In the genomic region with DNA sequence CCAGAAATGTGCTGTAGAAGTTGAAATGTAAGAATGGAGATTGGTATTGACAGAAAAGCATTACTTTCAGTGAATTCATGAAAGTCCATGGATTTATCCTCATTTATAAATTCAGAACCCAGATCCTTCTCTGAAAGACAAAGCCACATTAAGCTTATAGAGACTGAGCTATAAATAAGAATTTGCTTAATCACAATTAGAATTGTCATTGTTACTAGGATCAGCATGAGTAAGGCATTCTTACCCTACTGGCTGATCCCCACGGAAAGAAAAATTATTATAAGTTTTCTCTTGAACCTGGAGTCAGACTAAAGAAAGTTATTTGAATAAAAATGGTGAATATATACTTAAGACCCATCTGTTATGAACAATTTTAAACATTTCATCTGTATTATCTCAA, we compare ENCODE assay signal across 1 cellular context.
A peak's percentile ranks its signal among the peaks of the same experiment; 100 is the strongest.
TF ChIP-seq lines count a peak whose summit lies in the region.

No MANE protein-coding gene starts in this region.

TF ChIP-seq in H1, 55 proteins besides CTCF, POLR2A, EP300 and RAD21:
- TF ChIP-seq KDM1A (IDR thresholded peaks at IDR 0.05; ENCODE audit: borderline replicate concordance, low read length), result no peak
- peak; percentile 46; the same call in 1 of the 2 replicates for TF ChIP-seq BACH1 (IDR thresholded peaks at IDR 0.05; ENCODE audit: low read length)
